8 cellular contexts compared by ENCODE assay signal in genomic region chr2:85324639-85325465, GRCh38. TPM values are rescaled to one million over a fixed set of nuclear protein-coding genes. Genes with fewer than 3 reads are reported as not detected.
DNase-seq lines count a peak whose midpoint lies in the region; ATAC-seq and TF ChIP-seq lines count a peak whose summit lies in the region.

No MANE protein-coding gene starts in this region.

- ATAC-seq in left ventricle myocardium superior: no peak
- no peak for ATAC-seq in left lung

- H3K4me3 ChIP-seq in left ventricle myocardium inferior: peak overlapping the region; percentile 81
- H3K4me3 ChIP-seq in left lung: peak overlapping the region; percentile 68 to 86
- H3K4me3 ChIP-seq in vagina: peak overlapping the region; percentile 55 to 83

- TF ChIP-seq CTCF in left ventricle myocardium inferior (IDR thresholded peaks at IDR 0.05; ENCODE audit: borderline replicate concordance): no peak
- no peak for TF ChIP-seq CTCF in left lung (IDR thresholded peaks at IDR 0.05)
- no peak for TF ChIP-seq CTCF in vagina (IDR thresholded peaks at IDR 0.05)

- H3K9me3 Mint-ChIP-seq in activated naive CD8-positive, alpha-beta T cell treated with anti-CD3 and anti-CD28 coated beads for 36 hours: no peaks in the 10 kb centered on the region

- H3K9me3 ChIP-seq in left ventricle myocardium inferior (replicated peaks) (no peaks in the 10 kb centered on the region), left lung (no peaks in the 10 kb centered on the region), vagina (no peaks in the 10 kb centered on the region)

- H3K4me1 ChIP-seq in left ventricle myocardium inferior: peaks cover 78% of the 10 kb centered on the region
- H3K4me1 ChIP-seq in left lung: peaks cover 20 to 81% of the 10 kb centered on the region in 2 donors
- peaks cover 70% of the 10 kb centered on the region for H3K4me1 ChIP-seq in vagina

- DNase-seq in left ventricle myocardium inferior: no peak
- no peak for DNase-seq in left ventricle myocardium superior
- no peak for DNase-seq in activated naive CD8-positive, alpha-beta T cell treated with anti-CD3 and anti-CD28 coated beads for 36 hours
- DNase-seq in left lung: no peak
- DNase-seq in vagina (ENCODE audit: extremely low spot score in 2 of 2): no peak
- no peak for DNase-seq in hypothalamus (lab: John Stamatoyannopoulos, UW)
- no peak for DNase-seq in C1 segment of cervical spinal cord (lab: John Stamatoyannopoulos, UW)
- DNase-seq in substantia nigra (lab: John Stamatoyannopoulos, UW): no peak

- H3K27me3 ChIP-seq in left ventricle myocardium inferior (ENCODE audit: low read depth) (no peaks in the 10 kb centered on the region), left lung (no peaks in the 10 kb centered on the region), vagina (no peaks in the 10 kb centered on the region)

- intact Hi-C loops in left ventricle myocardium inferior (cut with micrococcal nuclease) (no loop called here), left ventricle myocardium superior (cut with micrococcal nuclease) (no loop called here), left lung (cut with DNase I) (no loop called here), vagina (cut with DNase I) (no loop called here)

- H3K27ac Mint-ChIP-seq in activated naive CD8-positive, alpha-beta T cell treated with anti-CD3 and anti-CD28 coated beads for 36 hours: peak overlapping the region; percentile 99

- H3K36me3 Mint-ChIP-seq in activated naive CD8-positive, alpha-beta T cell treated with anti-CD3 and anti-CD28 coated beads for 36 hours: peaks cover 80% of the 10 kb centered on the region

- no peak overlapping the region for H3K27ac ChIP-seq in left ventricle myocardium inferior (replicated peaks)
- H3K27ac ChIP-seq in left lung: peak overlapping the region in 1 of 2 donors; percentile 99
- no peak overlapping the region for H3K27ac ChIP-seq in vagina
- H3K27ac ChIP-seq in substantia nigra (ENCODE audit: low read depth, low read length, poor library complexity, severe bottlenecking): no peak overlapping the region

- H3K36me3 ChIP-seq in left ventricle myocardium inferior (peaks cover 51% of the 10 kb centered on the region), left lung (peaks cover 0 to 51% of the 10 kb centered on the region in 2 donors), vagina (peaks cover 0 to 47% of the 10 kb centered on the region in 2 donors)

- peak overlapping the region; percentile 94 for H3K4me3 Mint-ChIP-seq in activated naive CD8-positive, alpha-beta T cell treated with anti-CD3 and anti-CD28 coated beads for 36 hours

- H3K27me3 Mint-ChIP-seq in activated naive CD8-positive, alpha-beta T cell treated with anti-CD3 and anti-CD28 coated beads for 36 hours: no peaks in the 10 kb centered on the region

- no peak for TF ChIP-seq POLR2A in vagina (IDR thresholded peaks at IDR 0.05)

- H3K4me1 Mint-ChIP-seq in activated naive CD8-positive, alpha-beta T cell treated with anti-CD3 and anti-CD28 coated beads for 36 hours: peaks cover 58% of the 10 kb centered on the region

RNA-seq across cellular contexts. Expression of gene TGOLN2, which starts 2.9 kb away (rescaled TPM):
- total RNA-seq in left ventricle myocardium inferior: 71.5 TPM
- total RNA-seq in left ventricle myocardium superior: 66.9 TPM
- total RNA-seq in activated naive CD8-positive, alpha-beta T cell treated with anti-CD3 and anti-CD28 coated beads for 36 hours: 10 to 100 TPM; 74.9 to 77.2 TPM
- 100 to 1,000 TPM; 122 to 133 TPM for total RNA-seq in left lung
- total RNA-seq in vagina: 96.0 TPM

RNA-seq across cellular contexts. Expression of gene RETSAT, which starts 29.5 kb away (rescaled TPM):
- total RNA-seq in left ventricle myocardium inferior (39.4 TPM), left ventricle myocardium superior (31.2 TPM), left lung (10 to 100 TPM; 67.6 to 68.1 TPM), vagina (62.1 TPM)
- total RNA-seq in activated naive CD8-positive, alpha-beta T cell treated with anti-CD3 and anti-CD28 coated beads for 36 hours: 10 to 100 TPM; 21.5 to 23.3 TPM

RNA-seq across cellular contexts. Expression of gene ELMOD3, which starts 29.7 kb away (rescaled TPM):
- total RNA-seq in left ventricle myocardium inferior (10.6 TPM), left ventricle myocardium superior (10.4 TPM), left lung (10 to 100 TPM; 20.8 to 21.7 TPM), vagina (44.7 TPM)
- 10 to 100 TPM in 1 of 2 experiments, 1 to 10 TPM in 1; 9.8 to 11.3 TPM for total RNA-seq in activated naive CD8-positive, alpha-beta T cell treated with anti-CD3 and anti-CD28 coated beads for 36 hours
